In genomic region chr2:135004005-135004746, GRCh38 we compare ENCODE assay signal across 9 cellular contexts. TPM values are rescaled to one million over a fixed set of nuclear protein-coding genes. Genes with fewer than 3 reads are reported as not detected.
DNase-seq lines count a peak whose midpoint lies in the region; ATAC-seq and TF ChIP-seq lines count a peak whose summit lies in the region.
"Had no signal": no experiment of that assay in that cellular context is flagged by ENCODE, and none has a peak within 500 bp of the region (broad histone marks: within the 10 kb centered on the region; RNA-seq: fewer than 3 reads in every experiment).

No MANE protein-coding gene starts in this region.

- POLR2A ChIA-PET in RWPE1 (lab: Yijun Ruan, JAX; ENCODE audit: low non-redundant PET) = no interaction called here

- peak; percentile 94 for TF ChIP-seq CTCF in RWPE1 (conservative IDR thresholded peaks at IDR 0.05; ENCODE audit: low read depth)
- peak; percentile 98 for TF ChIP-seq CTCF in osteoblast (IDR thresholded peaks at IDR 0.05; ENCODE audit: extremely low read depth, low read depth, low read length)
- peak; percentile 53 to 91 (median 80) for TF ChIP-seq CTCF in thyroid gland (IDR thresholded peaks at IDR 0.05)

- 9 to 11% methylated on average over 17 of the region's 17 CpGs for WGBS in thyroid gland, 2 donors

- intact Hi-C loops in thyroid gland (cut with DNase I) = no loop called here

- H3K79me2 ChIP-seq in osteoblast (ENCODE audit: insufficient read depth, low read length) = no peaks in the 10 kb centered on the region

- H3K36me3 ChIP-seq in osteoblast (ENCODE audit: insufficient read depth, low read length) (no peaks in the 10 kb centered on the region), thyroid gland (no peaks in the 10 kb centered on the region)

- peak overlapping the region; percentile 5 for H3K4me2 ChIP-seq in osteoblast (ENCODE audit: insufficient read depth, low read length)

- peak; percentile 91 for ATAC-seq in GM21526 (IDR thresholded peaks at IDR 0.05; ENCODE audit: low FRiP score, unreplicated experiment)

- no peaks in the 10 kb centered on the region for H3K9me3 ChIP-seq in osteoblast (ENCODE audit: low read depth, low read length)
- no peaks in the 10 kb centered on the region for H3K9me3 ChIP-seq in thyroid gland

- CTCF ChIA-PET in RWPE1 (lab: Yijun Ruan, JAX) = interaction anchor here (0.6 to 1.5 kb wide), 20 partner anchors 10 to 1607 kb away, joined by 3 to 31 read pairs (median 4); no protein-coding TSS in a partner anchor

- H3K27ac ChIP-seq in RWPE1 (no peak overlapping the region), osteoblast (ENCODE audit: low read depth, low read length) (no peak overlapping the region), thyroid gland (no peak overlapping the region)

- DNase-seq in DMS53 treated with DMSO at 0.1 percent for 48 hours (lab: John Stamatoyannopoulos, UW; ENCODE audit: unreplicated experiment) = peak; percentile 20
- peak; percentile 31 for DNase-seq in KG1 (lab: John Stamatoyannopoulos, UW)
- DNase-seq in RWPE1 (ENCODE audit: low spot score) = peak; percentile 86
- DNase-seq in activated gamma-delta T cell (lab: John Stamatoyannopoulos, UW) = peak; percentile 21
- DNase-seq in foreskin melanocyte = peak; percentile 45
- peak; percentile 91 for DNase-seq in osteoblast (ENCODE audit: insufficient read length, low spot score, missing footprints)
- peak; percentile 65 to 77 for DNase-seq in thyroid gland

- H4K20me1 ChIP-seq in osteoblast (ENCODE audit: insufficient read depth, low read length) = no peaks in the 10 kb centered on the region

- peaks cover 4% of the 10 kb centered on the region for H3K4me1 ChIP-seq in osteoblast (ENCODE audit: insufficient read depth, low read length)
- H3K4me1 ChIP-seq in thyroid gland = peaks cover 0 to 4% of the 10 kb centered on the region in 2 donors

- H3K27me3 ChIP-seq in osteoblast (ENCODE audit: insufficient read depth, low read length) (peaks cover 15% of the 10 kb centered on the region), thyroid gland (no peaks in the 10 kb centered on the region)

- H3K4me3 ChIP-seq in osteoblast (ENCODE audit: insufficient read depth, low read length) (no peak overlapping the region), thyroid gland (replicated peaks in 1 of 3) (no peak overlapping the region)

- TF ChIP-seq POLR2A in thyroid gland (IDR thresholded peaks at IDR 0.05) = no peak

- H2AFZ ChIP-seq in osteoblast (ENCODE audit: low read length) = peak overlapping the region; percentile 35

RNA-seq across cellular contexts. Expression of gene MAP3K19, which starts 43.1 kb away (rescaled TPM):
- total RNA-seq in osteoblast (not detected in 2 replicates), thyroid gland (under 1 TPM in 1 of 4 donors, not detected in 3; 0.15 TPM)
- total RNA-seq: mononuclear cell had no signal

RNA-seq across cellular contexts. Expression of gene RAB3GAP1, which starts 47.9 kb away (rescaled TPM):
- 89.0 and 90.5 TPM in 2 replicates for total RNA-seq in osteoblast
- total RNA-seq in thyroid gland = 10 to 100 TPM; 53.0 to 74.5 (median 54.3) TPM

Comparison
In these comparisons a context has a peak if more than half of its experiments do, and no peak if none do; other contexts are left out.
1. DNase-seq: peak in every context shown above with its lines; median percentile 91 in osteoblast; 86 in RWPE1; 71 in thyroid gland; 45 in foreskin melanocyte; 31 in KG1; 21 in activated gamma-delta T cell; 20 in DMS53 treated with DMSO at 0.1 percent for 48 hours.